24 cellular contexts compared by ENCODE assay signal in genomic region chr2:241937297-241937696, GRCh38.
"Had no signal": no experiment of that assay in that cellular context is flagged by ENCODE, and none has a peak within 500 bp of the region (broad histone marks: within the 10 kb centered on the region; RNA-seq: fewer than 3 reads in every experiment).

No MANE protein-coding gene starts in this region.

- H3K27ac Mint-ChIP-seq: effector memory CD8-positive, alpha-beta T cell; natural killer cell; progenitor cell of endocrine pancreas; stimulated activated naive CD8-positive, alpha-beta T cell treated with anti-CD3 and anti-CD28 coated beads, Interleukin-15, amount 100 ng/mL, for 72 hours had no signal

- H3K9me3 Mint-ChIP-seq: effector memory CD8-positive, alpha-beta T cell; natural killer cell had no signal

- ATAC-seq: effector memory CD8-positive, alpha-beta T cell; heart right ventricle; left cardiac atrium; lower lobe of right lung; pancreas; sciatic nerve had no signal

- DNase-seq: cortex of kidney; effector memory CD8-positive, alpha-beta T cell; erythroblast; esophagus squamous epithelium; foreskin melanocyte; glutamatergic neuron; heart right ventricle; hippocampal formation; left cardiac atrium; left ventricle myocardium inferior; lower lobe of right lung; natural killer cell; occipital lobe; pancreas; stimulated activated CD4-positive, alpha-beta T cell treated with anti-CD3 and anti-CD28 coated beads, Interleukin-12 subunit alpha, Interleukin-12 subunit beta, amount 100 ng/mL, for 4 hours; stimulated activated CD4-positive, alpha-beta T cell treated with anti-CD3 and anti-CD28 coated beads, Interleukin-1b, Interleukin-23, amount 100 ng/mL, for 48 hours; stimulated activated CD4-positive, alpha-beta T cell treated with anti-CD3 and anti-CD28 coated beads, Interleukin-4, amount 100 ng/mL, for 1 hour; stimulated activated CD8-positive, alpha-beta memory T cell treated with anti-CD3 and anti-CD28 coated beads, Interleukin-4, amount 100 ng/mL, for 48 hours; stimulated activated naive CD4-positive, alpha-beta T cell; stimulated activated naive CD8-positive, alpha-beta T cell treated with anti-CD3 and anti-CD28 coated beads, Interleukin-15, amount 100 ng/mL, for 72 hours; thyroid gland; trophoblast cell had no signal

- H3K27me3 Mint-ChIP-seq: effector memory CD8-positive, alpha-beta T cell; stimulated activated naive CD8-positive, alpha-beta T cell treated with anti-CD3 and anti-CD28 coated beads, Interleukin-15, amount 100 ng/mL, for 72 hours had no signal

- H3K4me3 Mint-ChIP-seq: effector memory CD8-positive, alpha-beta T cell; natural killer cell; stimulated activated naive CD8-positive, alpha-beta T cell treated with anti-CD3 and anti-CD28 coated beads, Interleukin-15, amount 100 ng/mL, for 72 hours had no signal

- H3K9me3 ChIP-seq: esophagus squamous epithelium, left ventricle myocardium inferior, lower lobe of right lung, pancreas, thyroid gland had no signal

- H3K4me1 Mint-ChIP-seq: natural killer cell had no signal

- H3K36me3 Mint-ChIP-seq: natural killer cell had no signal
